In the genomic region with DNA sequence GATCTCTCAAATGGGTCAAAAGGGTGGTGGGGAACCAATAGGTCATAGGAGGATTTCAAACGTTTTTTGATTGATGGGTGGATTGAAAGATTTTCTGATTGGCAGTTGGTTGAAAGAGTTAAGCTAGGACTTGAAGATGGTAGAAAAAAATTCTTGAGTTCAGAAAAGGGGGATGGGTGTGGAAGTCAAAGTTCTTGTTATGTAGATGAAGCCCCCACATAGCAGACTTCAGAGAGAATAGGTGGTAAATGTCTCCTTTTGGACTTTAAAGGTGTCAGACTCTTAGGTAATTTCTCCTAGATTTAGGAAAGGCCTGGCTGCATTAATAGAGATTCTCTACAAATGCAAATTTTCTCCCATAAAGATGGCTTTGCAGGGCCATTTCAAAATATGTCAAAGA, we compare ENCODE assay signal across 27 cellular contexts.
DNase-seq lines count a peak whose midpoint lies in the region; ATAC-seq and TF ChIP-seq lines count a peak whose summit lies in the region.
"Had no signal": no experiment of that assay in that cellular context is flagged by ENCODE, and none has a peak within 500 bp of the region (broad histone marks: within the 10 kb centered on the region; RNA-seq: fewer than 3 reads in every experiment).

No MANE protein-coding gene starts in this region.

- H3K27me3 ChIP-seq in HUES6 (ENCODE audit: control insufficient read depth, insufficient read depth, low read length) (no peaks in the 10 kb centered on the region), esophagus muscularis mucosa (peaks cover 0 to 20% (median 1%) of the 10 kb centered on the region in 4 donors), transverse colon (peaks cover 13% of the 10 kb centered on the region), right atrium auricular region (no peaks in the 10 kb centered on the region)
- H3K27me3 ChIP-seq: BLaER1 treated with 17β-estradiol and CSF1 and Interleukin-3, amounts not matched to agents 10 nM and 100 nM had no signal

- H3K4me3 ChIP-seq in HUES6 (ENCODE audit: low read depth, low read length): peak overlapping the region; percentile 35
- H3K4me3 ChIP-seq in esophagus muscularis mucosa: no peak overlapping the region
- 0 out of 2 replicates have a peak overlapping the region, but pooled peaks have one; percentile 16 for H3K4me3 ChIP-seq in iPS-18c (ENCODE audit: insufficient read depth, low read depth, low read length)
- no peak overlapping the region for H3K4me3 ChIP-seq in transverse colon
- no peak overlapping the region for H3K4me3 ChIP-seq in right atrium auricular region
- H3K4me3 ChIP-seq: A549; BLaER1 treated with 17β-estradiol and CSF1 and Interleukin-3, amounts not matched to agents 10 nM and 100 nM; GM12878; SJSA1 had no signal

- intact Hi-C loops in esophagus muscularis mucosa (cut with DNase I) (no loop called here), transverse colon (cut with DNase I; ENCODE audit: low total_unique reads) (no loop called here)

- TF ChIP-seq POLR2A in esophagus muscularis mucosa (IDR thresholded peaks at IDR 0.05; ENCODE audit: low read depth): no peak
- TF ChIP-seq POLR2A in transverse colon (IDR thresholded peaks at IDR 0.05): no peak

- 9% methylated on average over 1 of the region's 1 CpG for WGBS in esophagus muscularis mucosa
- 2 to 8% methylated on average over 1 of the region's 1 CpG for WGBS in transverse colon (ENCODE audit: low coverage in 1 of 2), 2 donors

- H3K27ac ChIP-seq in HUES6 (ENCODE audit: low read depth, low read length) (peak overlapping the region; percentile 96), esophagus muscularis mucosa (replicated peaks in 1 of 4) (no peak overlapping the region), transverse colon (no peak overlapping the region), right atrium auricular region (no peak overlapping the region)
- H3K27ac ChIP-seq: A549; BLaER1 treated with 17β-estradiol and CSF1 and Interleukin-3, amounts not matched to agents 10 nM and 100 nM; HL-60; SJSA1 had no signal

- peak; percentile 34 for DNase-seq in esophagus muscularis mucosa (ENCODE audit: extremely low spot score)
- no peak for DNase-seq in transverse colon
- no peak for DNase-seq in DMS 273 (lab: John Stamatoyannopoulos, UW; ENCODE audit: unreplicated experiment)
- no peak for DNase-seq in right atrium auricular region (ENCODE audit: low spot score)
- DNase-seq: AML-193; CD4-positive, alpha-beta memory T cell; COR-L47; GDM1; KBM-7; MV-4-11; NCI-H1105; NCI-H1436 treated with DMSO at 0.1 percent for 48 hours; NCI-H187 treated with DMSO at 0.1 percent for 48 hours; NCI-H446; NCI-H524 treated with DMSO at 0.1 percent for 48 hours; NCI-H774; NK-92 treated with Interleukin-12 subunit alpha and Interleukin-12 subunit beta, amount 100 ng/mL, for 24 hours; Right ventricle myocardium superior; RPMI8226 had no signal

- H3K4me1 ChIP-seq in HUES6 (ENCODE audit: control insufficient read depth, insufficient read depth, low read length): peaks cover 41% of the 10 kb centered on the region
- no peaks in the 10 kb centered on the region for H3K4me1 ChIP-seq in esophagus muscularis mucosa
- no peaks in the 10 kb centered on the region for H3K4me1 ChIP-seq in transverse colon
- no peaks in the 10 kb centered on the region for H3K4me1 ChIP-seq in right atrium auricular region
- H3K4me1 ChIP-seq: A549; BLaER1 treated with 17β-estradiol and CSF1 and Interleukin-3, amounts not matched to agents 10 nM and 100 nM; SJSA1 had no signal

- no peak for TF ChIP-seq CTCF in esophagus muscularis mucosa (IDR thresholded peaks at IDR 0.05)
- no peak for TF ChIP-seq CTCF in transverse colon (IDR thresholded peaks at IDR 0.05)
- no peak for TF ChIP-seq CTCF in right atrium auricular region (IDR thresholded peaks at IDR 0.05)

- H3K9me3 ChIP-seq in HUES6 (ENCODE audit: control insufficient read depth, insufficient read depth, low read depth, low read length): peaks cover 7% of the 10 kb centered on the region; the same call in 1 of the 2 replicates
- peaks cover 0 to 17% (median 8%) of the 10 kb centered on the region in 4 donors for H3K9me3 ChIP-seq in esophagus muscularis mucosa
- no peaks in the 10 kb centered on the region for H3K9me3 ChIP-seq in iPS-18c (ENCODE audit: control insufficient read depth, insufficient read depth, low read length)
- H3K9me3 ChIP-seq in transverse colon: no peaks in the 10 kb centered on the region
- peaks cover 0 to 17% of the 10 kb centered on the region in 2 donors for H3K9me3 ChIP-seq in right atrium auricular region
- H3K9me3 ChIP-seq: A549, SJSA1 had no signal

- H3K9ac ChIP-seq in HUES6 (ENCODE audit: low read length): peak overlapping the region; percentile 81
- H3K9ac ChIP-seq: BLaER1 treated with 17β-estradiol and CSF1 and Interleukin-3, amounts not matched to agents 10 nM and 100 nM had no signal

- ATAC-seq in HG03432 (IDR thresholded peaks at IDR 0.05; ENCODE audit: unreplicated experiment): no peak
- ATAC-seq: A549, GM12878 had no signal

- H3K36me3 ChIP-seq in HUES6 (ENCODE audit: control insufficient read depth, insufficient read depth, low read length) (no peaks in the 10 kb centered on the region), esophagus muscularis mucosa (no peaks in the 10 kb centered on the region), transverse colon (no peaks in the 10 kb centered on the region), right atrium auricular region (no peaks in the 10 kb centered on the region)
- H3K36me3 ChIP-seq: BLaER1 treated with 17β-estradiol and CSF1 and Interleukin-3, amounts not matched to agents 10 nM and 100 nM; SJSA1 had no signal

- TF ChIP-seq EP300 in esophagus muscularis mucosa (IDR thresholded peaks at IDR 0.05): no peak
- no peak for TF ChIP-seq EP300 in transverse colon (IDR thresholded peaks at IDR 0.05; ENCODE audit: low read depth)

- in situ Hi-C loops in transverse colon (cut with MboI; ENCODE audit: low pct_ligation_motif_present in 1 of 4, low pct_unique_long_range_greater_than_20kb in 1 of 4, low sequenced_read_pairs in 3 of 4): no loop called here

Comparison
In these comparisons a context has a peak if more than half of its experiments do, and no peak if none do; other contexts are left out.
1. H3K4me3 ChIP-seq: peak in HUES6 (single experiment) and iPS-18c (single experiment); none in esophagus muscularis mucosa (0 of 4), transverse colon (0 of 4) and right atrium auricular region (0 of 2).